Comparison of ENCODE assay signal across 12 cellular contexts in the genomic region with DNA sequence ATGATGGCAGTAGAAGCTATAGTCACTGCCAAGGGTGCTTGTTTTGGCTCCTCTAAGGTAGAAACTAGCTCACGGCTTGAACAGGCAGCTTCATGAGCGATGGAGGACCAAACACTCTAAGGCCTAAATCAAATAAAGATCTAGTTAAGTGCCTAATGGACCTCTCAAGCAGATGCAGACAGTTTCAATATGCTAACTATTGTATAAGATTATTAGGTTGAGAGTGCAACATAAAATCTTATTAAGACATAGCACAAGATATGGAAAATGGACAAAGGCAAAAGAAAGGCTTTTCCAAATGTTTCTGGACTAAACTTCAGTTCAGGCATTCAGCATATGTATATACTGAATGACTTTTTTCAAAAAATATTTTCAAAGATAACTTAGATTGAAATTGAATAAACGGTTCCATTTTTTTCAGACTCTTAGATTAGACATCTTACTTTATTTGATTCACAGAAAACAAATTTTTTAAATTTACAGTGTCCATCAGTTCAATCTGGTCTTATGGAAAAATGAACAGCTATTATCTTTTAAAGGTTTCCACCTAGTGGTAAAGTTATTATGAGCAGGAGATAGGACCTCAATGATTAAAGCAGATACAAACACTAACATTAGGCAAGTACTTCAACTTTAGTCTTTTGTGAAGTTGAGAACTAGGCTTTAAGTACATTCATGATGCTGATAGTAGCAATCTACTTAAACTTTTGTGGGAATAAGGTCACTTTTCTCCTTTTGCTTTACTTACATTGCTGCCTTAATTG.
DNase-seq lines count a peak whose midpoint lies in the region; ATAC-seq, FAIRE-seq and TF ChIP-seq lines count a peak whose summit lies in the region.
"Had no signal": no experiment of that assay in that cellular context is flagged by ENCODE, and none has a peak within 500 bp of the region (broad histone marks: within the 10 kb centered on the region; RNA-seq: fewer than 3 reads in every experiment).

No MANE protein-coding gene starts in this region.

- DNase-seq in MM.1S = no peak
- DNase-seq in chondrocyte (ENCODE audit: low spot score) = no peak
- no peak for DNase-seq in sigmoid colon
- no peak for DNase-seq in ovary
- DNase-seq in activated naive CD4-positive, alpha-beta T cell treated with anti-CD3 and anti-CD28 coated beads, Interleukin-2, amount 50 U/mL, for 72 hours (ENCODE audit: low spot score in 2 of 2) = no peak
- DNase-seq: activated CD4-positive, alpha-beta T cell treated with anti-CD3 and anti-CD28 coated beads, Interleukin-2, amount 50 U/mL, for 1 hour; NCI-H510A treated with DMSO at 0.1 percent for 48 hours had no signal

- H3K4me3 ChIP-seq in MM.1S (ENCODE audit: low read length) (no peak overlapping the region), sigmoid colon (no peak overlapping the region), gastroesophageal sphincter (no peak overlapping the region), ovary (no peak overlapping the region)
- H3K4me3 ChIP-seq: BLaER1 treated with 17β-estradiol and CSF1 and Interleukin-3, amounts not matched to agents 10 nM and 100 nM had no signal

- no peaks in the 10 kb centered on the region for H3K9me2 ChIP-seq in MM.1S (replicated peaks; ENCODE audit: insufficient read depth, low read length)

- H3F3A ChIP-seq in MM.1S (ENCODE audit: insufficient read depth, low read length) = no peaks in the 10 kb centered on the region

- no peaks in the 10 kb centered on the region for H4K20me1 ChIP-seq in MM.1S (ENCODE audit: insufficient read depth, low read length)
- H4K20me1 ChIP-seq: BLaER1 treated with 17β-estradiol and CSF1 and Interleukin-3, amounts not matched to agents 10 nM and 100 nM had no signal

- no peak overlapping the region for H3K4me2 ChIP-seq in MM.1S (ENCODE audit: low read depth, low read length)

- intact Hi-C loops in sigmoid colon (cut with DNase I) = no loop called here
- intact Hi-C loops in ovary (cut with DNase I) = no loop called here

- TF ChIP-seq POLR2A in sigmoid colon (IDR thresholded peaks at IDR 0.05) (no peak), gastroesophageal sphincter (IDR thresholded peaks at IDR 0.05) (no peak), ovary (IDR thresholded peaks at IDR 0.05) (no peak)

- peak; percentile 86 for FAIRE-seq in A204.1 (lab: Jason Lieb, UNC)

- H2AFZ ChIP-seq in MM.1S (ENCODE audit: low read length) = no peak overlapping the region

- H3K27me3 Mint-ChIP-seq in chondrocyte (ENCODE audit: low read depth) = peaks cover 3% of the 10 kb centered on the region

- H3K4me3 Mint-ChIP-seq in chondrocyte (ENCODE audit: unreplicated experiment) = no peak overlapping the region
- H3K4me3 Mint-ChIP-seq: brain had no signal

- peaks cover 8% of the 10 kb centered on the region for H3K9me3 Mint-ChIP-seq in chondrocyte (ENCODE audit: low read depth)
- no peaks in the 10 kb centered on the region for H3K9me3 Mint-ChIP-seq in activated naive CD4-positive, alpha-beta T cell treated with anti-CD3 and anti-CD28 coated beads, Interleukin-2, amount 50 U/mL, for 72 hours

- no peak overlapping the region for H3K9ac ChIP-seq in MM.1S (ENCODE audit: low read length)
- H3K9ac ChIP-seq: BLaER1 treated with 17β-estradiol and CSF1 and Interleukin-3, amounts not matched to agents 10 nM and 100 nM had no signal

- ATAC-seq in GM18907 (IDR thresholded peaks at IDR 0.05; ENCODE audit: unreplicated experiment) = peak; percentile 60
- ATAC-seq in gastroesophageal sphincter = no peak
- ATAC-seq in activated naive CD4-positive, alpha-beta T cell treated with anti-CD3 and anti-CD28 coated beads, Interleukin-2, amount 50 U/mL, for 72 hours = no peak

- H3K36me3 Mint-ChIP-seq in chondrocyte (ENCODE audit: low read depth) = no peaks in the 10 kb centered on the region
- H3K36me3 Mint-ChIP-seq in activated naive CD4-positive, alpha-beta T cell treated with anti-CD3 and anti-CD28 coated beads, Interleukin-2, amount 50 U/mL, for 72 hours = no peaks in the 10 kb centered on the region
- H3K36me3 Mint-ChIP-seq: brain had no signal

- H3K36me3 ChIP-seq in MM.1S (replicated peaks; ENCODE audit: insufficient read depth, low read length) (no peaks in the 10 kb centered on the region), sigmoid colon (no peaks in the 10 kb centered on the region), gastroesophageal sphincter (no peaks in the 10 kb centered on the region), ovary (no peaks in the 10 kb centered on the region)
- H3K36me3 ChIP-seq: BLaER1 treated with 17β-estradiol and CSF1 and Interleukin-3, amounts not matched to agents 10 nM and 100 nM had no signal

- no peak overlapping the region for H3K27ac Mint-ChIP-seq in chondrocyte (ENCODE audit: unreplicated experiment)
- H3K27ac Mint-ChIP-seq in activated naive CD4-positive, alpha-beta T cell treated with anti-CD3 and anti-CD28 coated beads, Interleukin-2, amount 50 U/mL, for 72 hours = no peak overlapping the region

- TF ChIP-seq CTCF in MM.1S (IDR thresholded peaks at IDR 0.05; ENCODE audit: low read length) (peak; percentile 33), chondrocyte (IDR thresholded peaks at IDR 0.05) (peak; percentile 68), sigmoid colon (IDR thresholded peaks at IDR 0.05) (no peak), gastroesophageal sphincter (IDR thresholded peaks at IDR 0.05) (no peak), ovary (IDR thresholded peaks at IDR 0.05) (no peak)

- TF ChIP-seq EP300 in sigmoid colon (IDR thresholded peaks at IDR 0.05) = no peak
- no peak for TF ChIP-seq EP300 in gastroesophageal sphincter (IDR thresholded peaks at IDR 0.05)
- no peak for TF ChIP-seq EP300 in ovary (IDR thresholded peaks at IDR 0.05)

- 82 to 84% methylated on average over 3 of the region's 3 CpGs for WGBS in sigmoid colon, 2 donors
- WGBS in gastroesophageal sphincter (ENCODE audit: low coverage in 1 of 2), 2 donors = 44 to 100% methylated on average over 1 to 2 of the region's 3 CpGs
- WGBS in ovary, 3 donors = 83 to 88% (median 84%) methylated on average over 3 of the region's 3 CpGs

- H3K4me1 ChIP-seq in MM.1S (ENCODE audit: low read length) (no peaks in the 10 kb centered on the region), sigmoid colon (no peaks in the 10 kb centered on the region), gastroesophageal sphincter (no peaks in the 10 kb centered on the region), ovary (ENCODE audit: insufficient read depth) (no peaks in the 10 kb centered on the region)

- H3K27ac ChIP-seq in MM.1S (ENCODE audit: low read length) (no peak overlapping the region), sigmoid colon (no peak overlapping the region), gastroesophageal sphincter (no peak overlapping the region), ovary (no peak overlapping the region)

- H3K27me3 ChIP-seq in MM.1S (replicated peaks; ENCODE audit: insufficient read depth, low read length) (no peaks in the 10 kb centered on the region), sigmoid colon (no peaks in the 10 kb centered on the region), gastroesophageal sphincter (no peaks in the 10 kb centered on the region), ovary (no peaks in the 10 kb centered on the region)
- H3K27me3 ChIP-seq: BLaER1 treated with 17β-estradiol and CSF1 and Interleukin-3, amounts not matched to agents 10 nM and 100 nM had no signal

- H3K9me3 ChIP-seq in MM.1S (replicated peaks; ENCODE audit: insufficient read depth, low read length) = no peaks in the 10 kb centered on the region
- H3K9me3 ChIP-seq in sigmoid colon = no peaks in the 10 kb centered on the region
- H3K9me3 ChIP-seq in gastroesophageal sphincter = no peaks in the 10 kb centered on the region
- no peaks in the 10 kb centered on the region for H3K9me3 ChIP-seq in ovary
- H3K9me3 ChIP-seq: BLaER1 treated with 17β-estradiol and CSF1 and Interleukin-3, amounts not matched to agents 10 nM and 100 nM had no signal

- no peaks in the 10 kb centered on the region for H3K4me1 Mint-ChIP-seq in chondrocyte (ENCODE audit: low read depth)
- H3K4me1 Mint-ChIP-seq: brain had no signal

- no peaks in the 10 kb centered on the region for H3K79me2 ChIP-seq in MM.1S (ENCODE audit: low read length)

Comparison
In these comparisons a context has a peak if more than half of its experiments do, and no peak if none do; other contexts are left out.
1. CTCF ChIP-seq: peak in MM.1S (single experiment) and chondrocyte (single experiment); none in sigmoid colon (0 of 4), gastroesophageal sphincter (0 of 4) and ovary (0 of 3).